ENCODE assay signal across 9 cellular contexts in genomic region chr6:37059344-37060194, GRCh38. TPM values are rescaled to one million over a fixed set of nuclear protein-coding genes. Genes with fewer than 3 reads are reported as not detected.
DNase-seq lines count a peak whose midpoint lies in the region; ATAC-seq, FAIRE-seq and TF ChIP-seq lines count a peak whose summit lies in the region.
"Had no signal": no experiment of that assay in that cellular context is flagged by ENCODE, and none has a peak within 500 bp of the region (broad histone marks: within the 10 kb centered on the region; RNA-seq: fewer than 3 reads in every experiment).

No MANE protein-coding gene starts in this region.

- ATAC-seq in activated CD4-positive, CD25-positive, alpha-beta regulatory T cell treated with anti-CD3 and anti-CD28 coated beads, Interleukin-2, amount 50 U/mL, for 24 hours = no peak
- ATAC-seq in GM18870 (IDR thresholded peaks at IDR 0.05; ENCODE audit: unreplicated experiment) = no peak
- ATAC-seq in stimulated activated naive B cell treated with anti-CD40 and anti-IgM and Interleukin-4, amounts not matched to agents 10 μg/mL and 1 μg/mL and 100 μg/mL, for 72 hours (replicated peaks) = no peak

- peak; percentile 43 for DNase-seq in activated naive CD4-positive, alpha-beta T cell treated with anti-CD3 and anti-CD28 coated beads for 36 hours
- no peak for DNase-seq in activated naive CD4-positive, alpha-beta T cell treated with anti-CD3 and anti-CD28 coated beads, Interleukin-2, amount 50 U/mL, for 16 hours
- peak; percentile 92 for DNase-seq in RCC 7860 (ENCODE audit: low spot score)
- DNase-seq in erythroblast (lab: John Stamatoyannopoulos, UW) = peak; percentile 81 to 90
- peak; percentile 50 for DNase-seq in mucosa of gallbladder (ENCODE audit: low spot score)
- no peak for DNase-seq in stimulated activated naive B cell treated with anti-CD40 and anti-IgM and Interleukin-4, amounts not matched to agents 10 μg/mL and 1 μg/mL and 100 μg/mL, for 72 hours

- no peaks in the 10 kb centered on the region for H3K27me3 Mint-ChIP-seq in activated naive CD4-positive, alpha-beta T cell treated with anti-CD3 and anti-CD28 coated beads for 36 hours (ENCODE audit: low read depth)
- peaks cover 0 to 2% of the 10 kb centered on the region in 2 donors for H3K27me3 Mint-ChIP-seq in stimulated activated naive B cell treated with anti-CD40 and anti-IgM and Interleukin-4, amounts not matched to agents 10 μg/mL and 1 μg/mL and 100 μg/mL, for 72 hours

- no peak overlapping the region for H3K4me3 Mint-ChIP-seq in activated naive CD4-positive, alpha-beta T cell treated with anti-CD3 and anti-CD28 coated beads for 36 hours
- H3K4me3 Mint-ChIP-seq in stimulated activated naive B cell treated with anti-CD40 and anti-IgM and Interleukin-4, amounts not matched to agents 10 μg/mL and 1 μg/mL and 100 μg/mL, for 72 hours = no peak overlapping the region

- peaks cover 3% of the 10 kb centered on the region for H3K4me1 Mint-ChIP-seq in activated naive CD4-positive, alpha-beta T cell treated with anti-CD3 and anti-CD28 coated beads for 36 hours (ENCODE audit: low read depth)
- H3K4me1 Mint-ChIP-seq in stimulated activated naive B cell treated with anti-CD40 and anti-IgM and Interleukin-4, amounts not matched to agents 10 μg/mL and 1 μg/mL and 100 μg/mL, for 72 hours = peaks cover 0 to 6% of the 10 kb centered on the region in 2 donors

- no peak overlapping the region for H3K27ac Mint-ChIP-seq in activated naive CD4-positive, alpha-beta T cell treated with anti-CD3 and anti-CD28 coated beads for 36 hours
- no peak overlapping the region for H3K27ac Mint-ChIP-seq in stimulated activated naive B cell treated with anti-CD40 and anti-IgM and Interleukin-4, amounts not matched to agents 10 μg/mL and 1 μg/mL and 100 μg/mL, for 72 hours

- CTCF ChIA-PET in activated naive CD4-positive, alpha-beta T cell treated with anti-CD3 and anti-CD28 coated beads for 36 hours (lab: Charles Lee) = interaction anchor here (1.1 to 2.0 kb wide), 2 partner anchors 31 to 151 kb away, joined by 4 to 5 read pairs; no protein-coding TSS in a partner anchor

- no peaks in the 10 kb centered on the region for H3K9me3 Mint-ChIP-seq in activated naive CD4-positive, alpha-beta T cell treated with anti-CD3 and anti-CD28 coated beads for 36 hours
- H3K9me3 Mint-ChIP-seq in stimulated activated naive B cell treated with anti-CD40 and anti-IgM and Interleukin-4, amounts not matched to agents 10 μg/mL and 1 μg/mL and 100 μg/mL, for 72 hours = no peaks in the 10 kb centered on the region

- peak; percentile 29 for TF ChIP-seq POLR2A in erythroblast (IDR thresholded peaks at IDR 0.05; ENCODE audit: low read length)

- intact Hi-C loops in activated naive CD4-positive, alpha-beta T cell treated with anti-CD3 and anti-CD28 coated beads for 36 hours (cut with micrococcal nuclease) = no loop called here

- peak; percentile 74 for FAIRE-seq in RCC 7860 (lab: Jason Lieb, UNC)
- FAIRE-seq: colon had no signal

- no peaks in the 10 kb centered on the region for H3K36me3 Mint-ChIP-seq in activated naive CD4-positive, alpha-beta T cell treated with anti-CD3 and anti-CD28 coated beads for 36 hours (ENCODE audit: low read depth)
- H3K36me3 Mint-ChIP-seq in stimulated activated naive B cell treated with anti-CD40 and anti-IgM and Interleukin-4, amounts not matched to agents 10 μg/mL and 1 μg/mL and 100 μg/mL, for 72 hours = no peaks in the 10 kb centered on the region

RNA-seq across cellular contexts. Expression of gene FGD2, which starts 54.1 kb away (rescaled TPM):
- total RNA-seq in activated naive CD4-positive, alpha-beta T cell treated with anti-CD3 and anti-CD28 coated beads for 36 hours = under 1 TPM; 0.25 to 0.48 TPM
- 20.5 TPM for total RNA-seq in mucosa of gallbladder

Comparison
In these comparisons a context has a peak if more than half of its experiments do, and no peak if none do; other contexts are left out.
1. DNase-seq: peak in activated naive CD4-positive, alpha-beta T cell treated with anti-CD3 and anti-CD28 coated beads for 36 hours (single experiment), RCC 7860 (single experiment), erythroblast (2 of 2) and mucosa of gallbladder (single experiment); none in activated naive CD4-positive, alpha-beta T cell treated with anti-CD3 and anti-CD28 coated beads, Interleukin-2, amount 50 U/mL, for 16 hours (single experiment) and stimulated activated naive B cell treated with anti-CD40 and anti-IgM and Interleukin-4, amounts not matched to agents 10 μg/mL and 1 μg/mL and 100 μg/mL, for 72 hours (single experiment).
2. RNA of gene FGD2, which starts 54.1 kb away (total RNA-seq): 20.5 TPM in mucosa of gallbladder (single experiment); 0.25 to 0.48 TPM in activated naive CD4-positive, alpha-beta T cell treated with anti-CD3 and anti-CD28 coated beads for 36 hours; every median in the first group is over 10 times any median in the second.